19 cellular contexts compared by ENCODE assay signal in genomic region chr12:68403711-68404110, GRCh38.
"Had no signal": no experiment of that assay in that cellular context is flagged by ENCODE, and none has a peak within 500 bp of the region (broad histone marks: within the 10 kb centered on the region; RNA-seq: fewer than 3 reads in every experiment).

No MANE protein-coding gene starts in this region.

- H3K27ac Mint-ChIP-seq: activated naive CD8-positive, alpha-beta T cell; activated T-helper 1 cell treated with anti-CD3 and anti-CD28 coated beads, Interleukin-12 subunit alpha, Interleukin-12 subunit beta, Interleukin-2, Interleukin-4 antibody, amounts not matched to agents 30 ng/mL and 10 ng/mL and 1 ng/mL, durations not matched to agents 14 hours and 24 hours and 36 hours; mesothelial cell of epicardium; natural killer cell treated with Interleukin-12 subunit alpha and Interleukin-12 subunit beta and Interleukin-15 and Interleukin-18, amount 100 ng/mL, for 72 hours; stimulated activated naive B cell treated with anti-CD40 and anti-IgM and Interleukin-4, amounts not matched to agents 10 μg/mL and 1 μg/mL and 100 μg/mL, for 72 hours had no signal

- ATAC-seq: body of pancreas; left lung; natural killer cell treated with Interleukin-12 subunit alpha and Interleukin-12 subunit beta and Interleukin-15 and Interleukin-18, amount 100 ng/mL, for 72 hours; pancreas; stimulated activated naive B cell treated with anti-CD40 and anti-IgM and Interleukin-4, amounts not matched to agents 10 μg/mL and 1 μg/mL and 100 μg/mL, for 72 hours; upper lobe of right lung had no signal

- H3K36me3 Mint-ChIP-seq: activated naive CD8-positive, alpha-beta T cell; mesothelial cell of epicardium; stimulated activated naive B cell treated with anti-CD40 and anti-IgM and Interleukin-4, amounts not matched to agents 10 μg/mL and 1 μg/mL and 100 μg/mL, for 72 hours had no signal

- H3K9me3 Mint-ChIP-seq: stimulated activated naive B cell treated with anti-CD40 and anti-IgM and Interleukin-4, amounts not matched to agents 10 μg/mL and 1 μg/mL and 100 μg/mL, for 72 hours had no signal

- H3K27me3 ChIP-seq: body of pancreas, left lung, neutrophil, pancreas, sigmoid colon, spleen, upper lobe of right lung had no signal

- H3K27me3 Mint-ChIP-seq: activated naive CD8-positive, alpha-beta T cell; natural killer cell treated with Interleukin-12 subunit alpha and Interleukin-12 subunit beta and Interleukin-15 and Interleukin-18, amount 100 ng/mL, for 72 hours had no signal

- H3K27ac ChIP-seq: body of pancreas, epithelial cell of prostate, pancreas, sigmoid colon, thoracic aorta, upper lobe of right lung had no signal

- H3K9me3 ChIP-seq: body of pancreas, left lung, neutrophil, pancreas, sigmoid colon, spleen, thoracic aorta, upper lobe of right lung had no signal

- H3K4me3 ChIP-seq: body of pancreas, left lung, pancreas, sigmoid colon, spleen, thoracic aorta, upper lobe of right lung had no signal

- DNase-seq: activated CD4-positive, alpha-beta T cell treated with anti-CD3 and anti-CD28 coated beads, Interleukin-2, amount 50 U/mL, for 4 hours; activated T-cell treated with anti-CD3 and anti-CD28 coated beads for 4 hours; amniotic stem cell; body of pancreas; foreskin melanocyte; left lung; pancreas; sigmoid colon; spleen; stimulated activated CD4-positive, alpha-beta T cell treated with anti-CD3 and anti-CD28 coated beads, Interleukin-4, amount 100 ng/mL, for 4 hours; stimulated activated naive B cell treated with anti-CD40 and anti-IgM and Interleukin-4, amounts not matched to agents 10 μg/mL and 1 μg/mL and 100 μg/mL, for 72 hours; upper lobe of right lung had no signal

- H3K4me3 Mint-ChIP-seq: activated naive CD8-positive, alpha-beta T cell; activated T-helper 1 cell treated with anti-CD3 and anti-CD28 coated beads, Interleukin-12 subunit alpha, Interleukin-12 subunit beta, Interleukin-2, Interleukin-4 antibody, amounts not matched to agents 30 ng/mL and 10 ng/mL and 1 ng/mL, durations not matched to agents 14 hours and 24 hours and 36 hours; mesothelial cell of epicardium; natural killer cell treated with Interleukin-12 subunit alpha and Interleukin-12 subunit beta and Interleukin-15 and Interleukin-18, amount 100 ng/mL, for 72 hours; stimulated activated naive B cell treated with anti-CD40 and anti-IgM and Interleukin-4, amounts not matched to agents 10 μg/mL and 1 μg/mL and 100 μg/mL, for 72 hours had no signal

- H3K36me3 ChIP-seq: left lung, neutrophil, pancreas, sigmoid colon, spleen, thoracic aorta, upper lobe of right lung had no signal
